7 cellular contexts compared by ENCODE assay signal in the genomic region with DNA sequence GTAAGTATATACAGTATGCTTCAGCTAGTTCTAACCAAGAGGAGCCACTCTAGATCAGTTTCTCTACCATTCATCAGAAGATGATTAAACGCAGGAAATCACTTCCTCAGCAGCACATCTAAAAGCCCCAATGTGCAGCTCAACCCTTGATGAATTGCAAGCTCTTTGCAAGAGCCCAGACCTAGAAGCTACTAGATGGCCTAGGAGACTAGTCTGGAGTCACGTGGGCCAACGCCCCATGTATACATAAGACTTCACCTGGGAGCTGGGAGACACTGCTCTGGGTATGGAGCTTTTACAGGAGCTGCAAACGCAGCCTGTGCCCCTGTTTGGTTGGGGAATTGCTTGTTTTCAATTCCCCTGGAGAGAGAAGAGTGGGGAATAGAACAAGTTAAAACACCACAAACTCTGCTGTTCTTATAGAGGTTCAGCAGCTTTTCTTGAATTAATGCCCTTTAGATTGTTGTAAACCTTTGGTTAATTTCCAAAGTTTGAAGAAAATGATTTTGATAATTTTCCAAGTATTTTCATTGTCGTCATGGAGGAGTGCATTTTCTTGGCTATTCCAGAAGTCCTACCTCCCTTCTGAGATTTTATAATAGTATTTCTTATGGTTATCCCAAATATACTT.
DNase-seq lines count a peak whose midpoint lies in the region; ATAC-seq, FAIRE-seq and TF ChIP-seq lines count a peak whose summit lies in the region.
"Not testable (repeated sequence)": the region's sequence is repeated elsewhere in the genome, so short reads cannot be mapped to it uniquely, and the experiment has no call there.

No MANE protein-coding gene starts in this region.

- not testable (repeated sequence) for H4K20me1 ChIP-seq in KMS-11 (ENCODE audit: insufficient read depth); K562 (replicated peaks; ENCODE audit: control insufficient read depth, insufficient read depth, low read length)

- H3K9me3 ChIP-seq in K562 (replicated peaks; ENCODE audit: control insufficient read depth, insufficient read depth, low read depth, low read length); heart left ventricle: not testable (repeated sequence)

- not testable (repeated sequence) for H3K9me3 Mint-ChIP-seq in neural crest cell

- intact Hi-C loops in K562 (cut with micrococcal nuclease); heart left ventricle (cut with DNase I): not testable (repeated sequence)

- POLR2A ChIA-PET in K562 (lab: Yijun Ruan, JAX), result not testable (repeated sequence)

- not testable (repeated sequence) for TF ChIP-seq CTCF in KMS-11 (conservative IDR thresholded peaks at IDR 0.05; ENCODE audit: low read depth, low read length); K562 (IDR thresholded peaks at IDR 0.05 in 2 of 3, conservative IDR thresholded peaks at IDR 0.05 in 1 of 3; ENCODE audit: insufficient read depth in 2 of 3, low read depth in 1 of 3, low read length in 3 of 3); heart left ventricle (IDR thresholded peaks at IDR 0.05); neural crest cell (conservative IDR thresholded peaks at IDR 0.05)

- not testable (repeated sequence) for H3K27ac ChIP-seq in KMS-11; K562 (ENCODE audit: extremely low read depth, low read depth, low read length)
- H3K27ac ChIP-seq in heart left ventricle, result peak overlapping the region in 8 of 12 donors; percentile 54 to 95 (median 78)

- in situ Hi-C loops in SK-MEL-5 (cut with HindIII; ENCODE audit: low pct_unique_long_range_greater_than_20kb, low sequenced_read_pairs), result not testable (repeated sequence)
- in situ Hi-C loops in K562 (cut with MboI), result loop anchor here (10.0 kb wide), 1 partner anchor 109 kb away; no protein-coding TSS in a partner anchor

- H3K9me1 ChIP-seq in K562 (ENCODE audit: control insufficient read depth, insufficient read depth, low read length), result not testable (repeated sequence)

- not testable (repeated sequence) for FAIRE-seq in K562 (lab: Jason Lieb, UNC)

- ATAC-seq in K562, heart left ventricle: not testable (repeated sequence)

- peaks cover 45% of the 10 kb centered on the region for H3K27me3 Mint-ChIP-seq in neural crest cell (ENCODE audit: low read depth)

- peaks cover 14% of the 10 kb centered on the region for H3K4me1 Mint-ChIP-seq in neural crest cell

- H2AFZ ChIP-seq in KMS-11 (ENCODE audit: low read depth); K562 (ENCODE audit: low read depth, low read length): not testable (repeated sequence)

- H3K36me3 Mint-ChIP-seq in neural crest cell (ENCODE audit: low read depth), result not testable (repeated sequence)

- 0% methylated on average over 4 of the region's 5 CpGs for WGBS in K562 (ENCODE audit: insufficient coverage, low coverage, missing lambda C conversion rate)
- 35 to 51% (median 46%) methylated on average over 5 of the region's 5 CpGs for WGBS in heart left ventricle, 4 donors

- peak overlapping the region; percentile 98 for H3K4me2 ChIP-seq in KMS-11
- not testable (repeated sequence) for H3K4me2 ChIP-seq in K562 (ENCODE audit: insufficient read depth, low read length)

- peaks cover 40% of the 10 kb centered on the region for H3K4me1 ChIP-seq in KMS-11 (ENCODE audit: low read depth, poor library complexity, severe bottlenecking)
- H3K4me1 ChIP-seq in K562 (replicated peaks in 1 of 2; ENCODE audit: control insufficient read depth in 2 of 2, insufficient read depth in 2 of 2, low read length in 2 of 2); heart left ventricle: not testable (repeated sequence)

- peak overlapping the region; percentile 57 for H3K4me3 Mint-ChIP-seq in neural crest cell

- CTCF ChIA-PET in K562 (lab: Yijun Ruan, JAX; ENCODE audit: low intra/inter-chr PET ratio), result not testable (repeated sequence)

- not testable (repeated sequence) for TF ChIP-seq POLR2A in K562 (conservative IDR thresholded peaks at IDR 0.05); heart left ventricle (IDR thresholded peaks at IDR 0.05)

- not testable (repeated sequence) for H3K27ac Mint-ChIP-seq in neural crest cell (ENCODE audit: unreplicated experiment)

- not testable (repeated sequence) for H3K27me3 ChIP-seq in KMS-11 (ENCODE audit: insufficient read depth, low read depth); K562 (ENCODE audit: control insufficient read depth in 2 of 2, insufficient read depth in 2 of 2, low read length in 2 of 2)
- H3K27me3 ChIP-seq in heart left ventricle, result peaks cover 0 to 16% (median 0%) of the 10 kb centered on the region in 9 donors

- TF ChIP-seq RAD21 in K562 (CRISPR knock-in tag; conservative IDR thresholded peaks at IDR 0.05 in 1 of 2, IDR thresholded peaks at IDR 0.05 in 1 of 2), result not testable (repeated sequence)

- H3K9ac ChIP-seq in KMS-11; K562 (ENCODE audit: insufficient read depth in 1 of 2, low read depth in 2 of 2, low read length in 2 of 2): not testable (repeated sequence)

- H3K4me3 ChIP-seq in KMS-11 (IDR thresholded peaks at IDR 0.05; ENCODE audit: insufficient read depth, low read depth, low read length); K562: not testable (repeated sequence)
- H3K4me3 ChIP-seq in heart left ventricle, result peak overlapping the region in 10 of 12 donors; percentile 7 to 74 (median 56)

- peaks cover 15% of the 10 kb centered on the region; the same call in 1 of the 2 replicates for H3K79me2 ChIP-seq in KMS-11 (ENCODE audit: insufficient read depth, low read depth)
- not testable (repeated sequence) for H3K79me2 ChIP-seq in K562 (ENCODE audit: control insufficient read depth, insufficient read depth, low read length)

- peak; percentile 29 for DNase-seq in ELR (ENCODE audit: low read depth)
- peak; percentile 49 for DNase-seq in NCI-H526 treated with DMSO at 0.1 percent for 48 hours (lab: John Stamatoyannopoulos, UW)
- peak; percentile 54 for DNase-seq in SK-MEL-5 (ENCODE audit: low read depth, low spot score)
- peak in 1 of 4 experiments; percentile 4 for DNase-seq in K562 (ENCODE audit: extremely low read depth in 1 of 4, low spot score in 3 of 4)
- peak in 2 of 5 donors; percentile 35 to 37 for DNase-seq in heart left ventricle
- DNase-seq in neural crest cell (ENCODE audit: low read depth, low spot score), result not testable (repeated sequence)

- H3K36me3 ChIP-seq in KMS-11 (ENCODE audit: insufficient read depth); K562 (ENCODE audit: control insufficient read depth, insufficient read depth, low read length); heart left ventricle: not testable (repeated sequence)

- BruUV-seq in K562 (replicated peaks; lab: Mats Ljungman, UMichigan), result not testable (repeated sequence)

- TF ChIP-seq EP300 in K562 (IDR thresholded peaks at IDR 0.05; ENCODE audit: low read length), result not testable (repeated sequence)

TF ChIP-seq in K562, 482 proteins besides CTCF, POLR2A, EP300 and RAD21:
- TF ChIP-seq, protein P1, sequence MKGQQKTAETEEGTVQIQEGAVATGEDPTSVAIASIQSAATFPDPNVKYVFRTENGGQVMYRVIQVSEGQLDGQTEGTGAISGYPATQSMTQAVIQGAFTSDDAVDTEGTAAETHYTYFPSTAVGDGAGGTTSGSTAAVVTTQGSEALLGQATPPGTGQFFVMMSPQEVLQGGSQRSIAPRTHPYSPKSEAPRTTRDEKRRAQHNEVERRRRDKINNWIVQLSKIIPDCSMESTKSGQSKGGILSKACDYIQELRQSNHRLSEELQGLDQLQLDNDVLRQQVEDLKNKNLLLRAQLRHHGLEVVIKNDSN (CRISPR knock-in tag; IDR thresholded peaks at IDR 0.05), result peak; percentile 29; the same call in 1 of the 2 replicates
- TF ChIP-seq, protein P2, sequence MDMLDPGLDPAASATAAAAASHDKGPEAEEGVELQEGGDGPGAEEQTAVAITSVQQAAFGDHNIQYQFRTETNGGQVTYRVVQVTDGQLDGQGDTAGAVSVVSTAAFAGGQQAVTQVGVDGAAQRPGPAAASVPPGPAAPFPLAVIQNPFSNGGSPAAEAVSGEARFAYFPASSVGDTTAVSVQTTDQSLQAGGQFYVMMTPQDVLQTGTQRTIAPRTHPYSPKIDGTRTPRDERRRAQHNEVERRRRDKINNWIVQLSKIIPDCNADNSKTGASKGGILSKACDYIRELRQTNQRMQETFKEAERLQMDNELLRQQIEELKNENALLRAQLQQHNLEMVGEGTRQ (CRISPR knock-in tag; IDR thresholded peaks at IDR 0.05), result peak; percentile 50
TF ChIP-seq in K562: peak in this region for 2; not testable (repeated sequence) for 480.
